In genomic region chr12:13851828-13852227, GRCh38 we compare ENCODE assay signal across 1 cellular context.
TF ChIP-seq lines count a peak whose summit lies in the region.

No MANE protein-coding gene starts in this region.

TF ChIP-seq in GM23338, 12 proteins besides CTCF, POLR2A, EP300 and RAD21 (continued from another document):
- no peak for TF ChIP-seq ZNF462 (CRISPR knock-in tag; IDR thresholded peaks at IDR 0.05)
- TF ChIP-seq JUNB (IDR thresholded peaks at IDR 0.05; ENCODE audit: unreplicated experiment), result no peak
